In genomic region chr3:140677764-140678163, GRCh38 we compare ENCODE assay signal across 9 cellular contexts. TPM values are rescaled to one million over a fixed set of nuclear protein-coding genes. Genes with fewer than 3 reads are reported as not detected.
"Had no signal": no experiment of that assay in that cellular context is flagged by ENCODE, and none has a peak within 500 bp of the region (broad histone marks: within the 10 kb centered on the region; RNA-seq: fewer than 3 reads in every experiment).

TRIM42 (plus strand) TSS chr3:140678064; CDS start chr3:140678230, 166 bp downstream.

- DNase-seq: GM23248, GOT3, H7, HFFc6, IMR-90 had no signal

- H3K36me3 ChIP-seq: HAP-1 had no signal

- H3K4me3 Mint-ChIP-seq: HFFc6 had no signal

- H3K4me3 ChIP-seq: GM23248, HAP-1, K562 had no signal

- H2AFZ ChIP-seq: GM23248 had no signal

- H3K9ac ChIP-seq: GM23248 had no signal

- H3K27ac Mint-ChIP-seq: HFFc6 had no signal

- H3K27ac ChIP-seq: GM23248 had no signal

- H3K9me3 ChIP-seq: HAP-1 had no signal

RNA-seq across cellular contexts. Expression of gene TRIM42, which starts in this region (rescaled TPM):
- total RNA-seq: GM23248, H4, H7, HFFc6, HT-29, IMR-90, K562 had no signal
- polyA plus RNA-seq: GM23248, IMR-90, K562 had no signal
